Comparison of ENCODE assay signal across 12 cellular contexts in genomic region chr10:4541292-4541691, GRCh38.
A peak's percentile ranks its signal among the peaks of the same experiment; 100 is the strongest.
DNase-seq lines count a peak whose midpoint lies in the region; ATAC-seq and TF ChIP-seq lines count a peak whose summit lies in the region.
"Had no signal": no experiment of that assay in that cellular context is flagged by ENCODE, and none has a peak within 500 bp of the region (broad histone marks: within the 10 kb centered on the region; RNA-seq: fewer than 3 reads in every experiment).

No MANE protein-coding gene starts in this region.

- TF ChIP-seq EP300 in upper lobe of left lung (IDR thresholded peaks at IDR 0.05): no peak

- no peaks in the 10 kb centered on the region for H3K27me3 ChIP-seq in upper lobe of left lung

- H3K36me3 ChIP-seq in upper lobe of left lung: no peaks in the 10 kb centered on the region

- H3K4me3 Mint-ChIP-seq in HFFc6 (no peak overlapping the region), T-helper 17 cell (no peak overlapping the region)
- no peak overlapping the region for H3K4me3 Mint-ChIP-seq in activated naive CD8-positive, alpha-beta T cell treated with anti-CD3 and anti-CD28 coated beads, Interleukin-2, amount 50 U/mL, for 24 hours
- H3K4me3 Mint-ChIP-seq: activated T-cell treated with anti-CD3 and anti-CD28 coated beads, Interleukin-2, amount 50 U/mL, for 72 hours; nephron; T-helper 1 cell treated with Interleukin-12 subunit alpha and Interleukin-12 subunit beta and Interleukin-4 antibody, amounts not matched to agents 30 μg/mL and 1 μg/mL, for 36 hours had no signal

- H3K4me3 ChIP-seq in upper lobe of left lung: no peak overlapping the region

- TF ChIP-seq POLR2A in upper lobe of left lung (IDR thresholded peaks at IDR 0.05): no peak

- H3K36me3 Mint-ChIP-seq in HFFc6 (ENCODE audit: low read depth) (peaks cover 31% of the 10 kb centered on the region), T-helper 17 cell (ENCODE audit: low read depth) (no peaks in the 10 kb centered on the region)
- H3K36me3 Mint-ChIP-seq in activated naive CD8-positive, alpha-beta T cell treated with anti-CD3 and anti-CD28 coated beads, Interleukin-2, amount 50 U/mL, for 24 hours (ENCODE audit: low read depth): no peaks in the 10 kb centered on the region

- H3K27ac Mint-ChIP-seq in HFFc6 (peak overlapping the region; percentile 93), T-helper 17 cell (no peak overlapping the region)
- H3K27ac Mint-ChIP-seq in activated naive CD8-positive, alpha-beta T cell treated with anti-CD3 and anti-CD28 coated beads, Interleukin-2, amount 50 U/mL, for 24 hours: no peak overlapping the region
- H3K27ac Mint-ChIP-seq: activated T-cell treated with anti-CD3 and anti-CD28 coated beads, Interleukin-2, amount 50 U/mL, for 72 hours; nephron; T-helper 1 cell treated with Interleukin-12 subunit alpha and Interleukin-12 subunit beta and Interleukin-4 antibody, amounts not matched to agents 30 μg/mL and 1 μg/mL, for 36 hours had no signal

- H3K9me3 ChIP-seq in T-helper 17 cell (ENCODE audit: control insufficient read depth, low read length, poor library complexity, severe bottlenecking) (peaks cover 3% of the 10 kb centered on the region), upper lobe of left lung (peaks cover 0 to 4% (median 2%) of the 10 kb centered on the region in 4 donors)

- no peak overlapping the region for H3K27ac ChIP-seq in upper lobe of left lung

- no peak for ATAC-seq in activated naive CD8-positive, alpha-beta T cell treated with anti-CD3 and anti-CD28 coated beads, Interleukin-2, amount 50 U/mL, for 24 hours
- ATAC-seq in T-helper 17 cell (no peak), HG02885 (IDR thresholded peaks at IDR 0.05; ENCODE audit: poor library complexity, unreplicated experiment) (no peak), upper lobe of left lung (ENCODE audit: low FRiP score in 2 of 2) (no peak)
- ATAC-seq: activated T-cell treated with anti-CD3 and anti-CD28 coated beads, Interleukin-2, amount 50 U/mL, for 72 hours had no signal

- no peaks in the 10 kb centered on the region for H3K4me1 ChIP-seq in upper lobe of left lung

- peak; percentile 96 for DNase-seq in HFFc6
- DNase-seq in amniotic epithelial cell (ENCODE audit: low read depth): peak; percentile 91
- peak; percentile 86 for DNase-seq in glomerular visceral epithelial cell (ENCODE audit: extremely low spot score)
- peak; percentile 31 for DNase-seq in smooth muscle cell of the brain vasculature (ENCODE audit: low read depth, low spot score)
- DNase-seq in activated naive CD8-positive, alpha-beta T cell treated with anti-CD3 and anti-CD28 coated beads, Interleukin-2, amount 50 U/mL, for 24 hours: no peak
- DNase-seq in T-helper 17 cell: no peak
- no peak for DNase-seq in upper lobe of left lung
- DNase-seq: activated T-cell treated with anti-CD3 and anti-CD28 coated beads, Interleukin-2, amount 50 U/mL, for 72 hours; NCI-H187 treated with DMSO at 0.1 percent for 48 hours had no signal

- peaks cover 19% of the 10 kb centered on the region for H3K9me3 Mint-ChIP-seq in HFFc6
- H3K9me3 Mint-ChIP-seq in activated naive CD8-positive, alpha-beta T cell treated with anti-CD3 and anti-CD28 coated beads, Interleukin-2, amount 50 U/mL, for 24 hours: peaks cover 16% of the 10 kb centered on the region

- TF ChIP-seq CTCF in HFFc6 (IDR thresholded peaks at IDR 0.05): peak; percentile 62
- no peak for TF ChIP-seq CTCF in upper lobe of left lung (IDR thresholded peaks at IDR 0.05)

- no peaks in the 10 kb centered on the region for H3K27me3 Mint-ChIP-seq in HFFc6 (ENCODE audit: insufficient read depth)
- peaks cover 16% of the 10 kb centered on the region for H3K27me3 Mint-ChIP-seq in activated naive CD8-positive, alpha-beta T cell treated with anti-CD3 and anti-CD28 coated beads, Interleukin-2, amount 50 U/mL, for 24 hours
- H3K27me3 Mint-ChIP-seq in T-helper 17 cell: peaks cover 16% of the 10 kb centered on the region

- H3K4me1 Mint-ChIP-seq in HFFc6 (ENCODE audit: low read depth): peaks cover 53% of the 10 kb centered on the region
- H3K4me1 Mint-ChIP-seq in activated naive CD8-positive, alpha-beta T cell treated with anti-CD3 and anti-CD28 coated beads, Interleukin-2, amount 50 U/mL, for 24 hours: peaks cover 3% of the 10 kb centered on the region
- no peaks in the 10 kb centered on the region for H3K4me1 Mint-ChIP-seq in T-helper 17 cell

Comparison
In these comparisons a context has a peak if more than half of its experiments do, and no peak if none do; other contexts are left out.
1. DNase-seq: peak in HFFc6 (single experiment), amniotic epithelial cell (single experiment), glomerular visceral epithelial cell (single experiment) and smooth muscle cell of the brain vasculature (single experiment); none in activated naive CD8-positive, alpha-beta T cell treated with anti-CD3 and anti-CD28 coated beads, Interleukin-2, amount 50 U/mL, for 24 hours (single experiment), T-helper 17 cell (0 of 3) and upper lobe of left lung (0 of 2).